12 cellular contexts compared by ENCODE assay signal in genomic region chr2:191202881-191203397, GRCh38. TPM values are rescaled to one million over a fixed set of nuclear protein-coding genes. Genes with fewer than 3 reads are reported as not detected.
DNase-seq lines count a peak whose midpoint lies in the region; ATAC-seq, FAIRE-seq and TF ChIP-seq lines count a peak whose summit lies in the region.
"Had no signal": no experiment of that assay in that cellular context is flagged by ENCODE, and none has a peak within 500 bp of the region (broad histone marks: within the 10 kb centered on the region; RNA-seq: fewer than 3 reads in every experiment).

No MANE protein-coding gene starts in this region.

- no peaks in the 10 kb centered on the region for H3K27me3 ChIP-seq in bronchial epithelial cell (ENCODE audit: control insufficient read depth, insufficient read depth, low read length)
- H3K27me3 ChIP-seq in PC-3 (ENCODE audit: low read length): no peaks in the 10 kb centered on the region
- H3K27me3 ChIP-seq: dorsolateral prefrontal cortex had no signal

- no peaks in the 10 kb centered on the region for H3K79me2 ChIP-seq in PC-3 (ENCODE audit: low read length)

- no peaks in the 10 kb centered on the region for H3K9me3 ChIP-seq in PC-3 (ENCODE audit: low read length)

- no TSS peak for BruUV-seq in PC-3 (replicated peaks; lab: Mats Ljungman, UMichigan)

- CTCF ChIA-PET in HEK293T (lab: Yijun Ruan, JAX) (no interaction called here), PC-3 (lab: Charles Lee) (no interaction called here)

- no peaks in the 10 kb centered on the region for H3K36me3 Mint-ChIP-seq in mesothelial cell of epicardium
- H3K36me3 Mint-ChIP-seq: WTC11 had no signal

- no peaks in the 10 kb centered on the region for H3K27me3 Mint-ChIP-seq in mesothelial cell of epicardium (ENCODE audit: low read depth)

- POLR2A ChIA-PET in HEK293T (lab: Yijun Ruan, JAX) (no interaction called here), PC-3 (lab: Charles Lee; ENCODE audit: unreplicated experiment) (no interaction called here)

- H3K4me1 Mint-ChIP-seq in mesothelial cell of epicardium: peaks cover 10% of the 10 kb centered on the region

- intact Hi-C loops in PC-3 (cut with micrococcal nuclease): no loop called here

- no peak for TF ChIP-seq CTCF in AG10803 (conservative IDR thresholded peaks at IDR 0.05; ENCODE audit: low read length)
- TF ChIP-seq CTCF in bronchial epithelial cell (IDR thresholded peaks at IDR 0.05; ENCODE audit: insufficient read depth, low read length, severe bottlenecking): no peak
- no peak for TF ChIP-seq CTCF in mesothelial cell of epicardium (IDR thresholded peaks at IDR 0.05; ENCODE audit: unreplicated experiment)
- TF ChIP-seq CTCF in PC-3 (conservative IDR thresholded peaks at IDR 0.05; ENCODE audit: low read depth, low read length): no peak

- H2AFZ ChIP-seq in PC-3 (ENCODE audit: low read length): no peak overlapping the region

- DNase-seq in AG10803 (ENCODE audit: low read depth) (peak; percentile 91), KBM-7 (peak; percentile 30), bronchial epithelial cell (ENCODE audit: low read depth) (peak; percentile 72), mesothelial cell of epicardium (ENCODE audit: low spot score in 2 of 2, unreplicated experiment in 2 of 2) (no peak), HEK293T (ENCODE audit: extremely low spot score) (no peak), PC-3 (no peak), NCI-H146 (lab: John Stamatoyannopoulos, UW) (no peak)
- DNase-seq: DMS153, NCI-H2227 treated with DMSO at 0.1 percent for 48 hours had no signal

- no peaks in the 10 kb centered on the region for H3K9me3 Mint-ChIP-seq in mesothelial cell of epicardium

- H3K4me2 ChIP-seq in PC-3 (ENCODE audit: low read length): no peak overlapping the region

- ATAC-seq in PC-3 (no peak), GM19455 (IDR thresholded peaks at IDR 0.05; ENCODE audit: unreplicated experiment) (no peak)
- ATAC-seq: WTC11 had no signal

- H3K4me3 Mint-ChIP-seq in mesothelial cell of epicardium: no peak overlapping the region
- H3K4me3 Mint-ChIP-seq: WTC11 had no signal

- no peak for FAIRE-seq in bronchial epithelial cell (lab: Jason Lieb, UNC)

- H3F3A ChIP-seq in PC-3 (ENCODE audit: low read length, unreplicated experiment): no peaks in the 10 kb centered on the region

- no peaks in the 10 kb centered on the region for H4K20me1 ChIP-seq in PC-3 (ENCODE audit: low read length)

- no peak overlapping the region for H3K27ac ChIP-seq in PC-3 (ENCODE audit: low read length)
- H3K27ac ChIP-seq: dorsolateral prefrontal cortex had no signal

- H3K27ac Mint-ChIP-seq in mesothelial cell of epicardium: peak overlapping the region; percentile 70
- H3K27ac Mint-ChIP-seq: WTC11 had no signal

- H3K9me2 ChIP-seq in PC-3 (replicated peaks; ENCODE audit: low read length): no peaks in the 10 kb centered on the region

- peaks cover 5% of the 10 kb centered on the region; the same call in 1 of the 2 replicates for H3K4me1 ChIP-seq in PC-3 (ENCODE audit: insufficient read depth, low read length)

- no peak overlapping the region for H3K9ac ChIP-seq in PC-3 (ENCODE audit: low read length)

- peak overlapping the region; percentile 9; the same call in 1 of the 2 replicates for H3K4me3 ChIP-seq in AG10803 (ENCODE audit: low read length)
- H3K4me3 ChIP-seq in bronchial epithelial cell (ENCODE audit: low read depth, low read length): no peak overlapping the region
- no peak overlapping the region for H3K4me3 ChIP-seq in PC-3 (ENCODE audit: low read length)
- H3K4me3 ChIP-seq: dorsolateral prefrontal cortex had no signal

- H3K36me3 ChIP-seq in bronchial epithelial cell (ENCODE audit: control insufficient read depth, insufficient read depth, low read length) (no peaks in the 10 kb centered on the region), PC-3 (ENCODE audit: low read depth, low read length) (no peaks in the 10 kb centered on the region)

- in situ Hi-C loops in KBM-7 (cut with MboI; ENCODE audit: low pct_unique_long_range_greater_than_20kb, low sequenced_read_pairs): no loop called here

TF ChIP-seq in HEK293T, 16 proteins besides CTCF, POLR2A, EP300 and RAD21:
- no peak for TF ChIP-seq TARDBP (IDR thresholded peaks at IDR 0.05)
- no peak for TF ChIP-seq ELF4 (IDR thresholded peaks at IDR 0.05)
- TF ChIP-seq FOXA1 (IDR thresholded peaks at IDR 0.05): no peak
- TF ChIP-seq ZNF384 (IDR thresholded peaks at IDR 0.05): no peak
- TF ChIP-seq SP1 (IDR thresholded peaks at IDR 0.05): no peak
- TF ChIP-seq CTBP1 (IDR thresholded peaks at IDR 0.05; ENCODE audit: borderline replicate concordance): no peak
TF ChIP-seq in HEK293T: peak in this region for 0.

RNA-seq across cellular contexts. Expression of gene MYO1B, which starts 42.3 kb away (rescaled TPM):
- total RNA-seq in bronchial epithelial cell (247 and 311 TPM in 2 replicates), mesothelial cell of epicardium (74.6 to 81.6 TPM (median 80.2 TPM) in 3 replicates), PC-3 (2014; rRNA removed) (88.0 and 93.0 TPM in 2 replicates)

RNA-seq across cellular contexts. Expression of gene STAT4, which starts 52.1 kb away (rescaled TPM):
- 7.1 and 12.3 TPM in 2 replicates for total RNA-seq in bronchial epithelial cell
- total RNA-seq in mesothelial cell of epicardium: 1.9 to 2.9 TPM (median 2.4 TPM) in 3 replicates
- 1.6 and 2.2 TPM in 2 replicates for total RNA-seq in PC-3 (2014; rRNA removed)

Comparison
In these comparisons a context has a peak if more than half of its experiments do, and no peak if none do; other contexts are left out.
1. DNase-seq: peak in AG10803 (single experiment), KBM-7 (single experiment) and bronchial epithelial cell (single experiment); none in mesothelial cell of epicardium (0 of 2), HEK293T (single experiment), PC-3 (single experiment) and NCI-H146 (single experiment).